16 cellular contexts compared by ENCODE assay signal in the genomic region with DNA sequence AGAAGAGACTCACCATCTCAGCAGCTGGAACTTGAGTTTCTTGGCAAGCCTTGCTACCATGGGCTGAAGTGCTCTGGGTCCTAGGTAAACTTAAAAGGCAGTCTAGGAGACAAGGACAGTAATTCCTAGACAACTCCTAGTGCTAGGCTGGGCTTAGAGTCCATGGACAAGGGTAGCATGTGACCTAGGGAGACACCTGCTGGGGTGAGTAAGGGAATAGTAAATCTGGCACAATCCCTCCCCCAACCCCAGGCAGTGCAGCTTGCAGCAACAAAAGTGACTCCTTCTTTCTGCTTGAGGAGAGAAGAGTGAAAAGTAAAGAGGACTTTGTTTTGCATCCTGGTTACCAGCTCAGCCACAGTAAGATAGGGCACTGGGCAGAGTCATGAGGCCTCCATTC.
A peak's percentile ranks its signal among the peaks of the same experiment; 100 is the strongest.
DNase-seq lines count a peak whose midpoint lies in the region; ATAC-seq and TF ChIP-seq lines count a peak whose summit lies in the region.
"Had no signal": no experiment of that assay in that cellular context is flagged by ENCODE, and none has a peak within 500 bp of the region (broad histone marks: within the 10 kb centered on the region; RNA-seq: fewer than 3 reads in every experiment).

No MANE protein-coding gene starts in this region.

- TF ChIP-seq CTCF in HCT116 (IDR thresholded peaks at IDR 0.05 in 2 of 3, conservative IDR thresholded peaks at IDR 0.05 in 1 of 3; ENCODE audit: borderline replicate concordance in 1 of 3, insufficient read depth in 1 of 3, low read depth in 2 of 3, low read length in 2 of 3) = no peak
- TF ChIP-seq CTCF in mucosa of descending colon (IDR thresholded peaks at IDR 0.05) = no peak
- TF ChIP-seq CTCF in PC-9 (conservative IDR thresholded peaks at IDR 0.05) = no peak
- TF ChIP-seq CTCF in GM10248 (IDR thresholded peaks at IDR 0.05; ENCODE audit: control extremely low read depth, extremely low read depth, low read depth, missing control alignments) = no peak

- CTCF ChIA-PET in HCT116 (lab: Charles Lee) (no interaction called here), PC-9 (lab: Charles Lee) (interaction anchor here (0.6 kb wide), 1 partner anchor 318 kb away, joined by 9 read pairs; no protein-coding TSS in a partner anchor), GM10248 (lab: Yijun Ruan, JAX) (no interaction called here)

- H4K20me1 ChIP-seq in HCT116 (ENCODE audit: insufficient read depth) = no peaks in the 10 kb centered on the region
- no peaks in the 10 kb centered on the region for H4K20me1 ChIP-seq in PC-9 (ENCODE audit: insufficient read depth)
- H4K20me1 ChIP-seq: BLaER1 had no signal

- H3K9me3 ChIP-seq in HCT116 (ENCODE audit: control insufficient read depth in 1 of 2, insufficient read depth in 1 of 2, low read depth in 1 of 2, low read length in 2 of 2) (no peaks in the 10 kb centered on the region), mucosa of descending colon (no peaks in the 10 kb centered on the region), PC-9 (ENCODE audit: insufficient read depth, low read depth) (0 out of 2 replicates have a peak, but pooled peaks cover 2% of the 10 kb centered on the region)
- H3K9me3 ChIP-seq: BLaER1, Caco-2 had no signal

- no peak for TF ChIP-seq RAD21 in HCT116 (IDR thresholded peaks at IDR 0.05; ENCODE audit: low read depth)

- H3K79me2 ChIP-seq in HCT116 (ENCODE audit: insufficient read depth, low read length) (no peaks in the 10 kb centered on the region), PC-9 (ENCODE audit: low read depth) (no peaks in the 10 kb centered on the region)

- H3K9ac ChIP-seq in HCT116 (ENCODE audit: low read length) = no peak overlapping the region
- H3K9ac ChIP-seq: BLaER1 had no signal

- no TSS peak for BruUV-seq in HCT116 (replicated peaks; lab: Mats Ljungman, UMichigan)
- no TSS peak for BruUV-seq in PC-9 (replicated peaks; lab: Mats Ljungman, UMichigan)

- H3K9me2 ChIP-seq in HCT116 (ENCODE audit: insufficient read depth) = no peaks in the 10 kb centered on the region
- no peaks in the 10 kb centered on the region for H3K9me2 ChIP-seq in PC-9 (ENCODE audit: insufficient read depth)

- H3K4me2 ChIP-seq in HCT116 (ENCODE audit: low read length) (no peak overlapping the region), PC-9 (no peak overlapping the region)
- H3K4me2 ChIP-seq: BLaER1 had no signal

- H3K36me3 ChIP-seq in HCT116 (ENCODE audit: control insufficient read depth in 1 of 2, insufficient read depth in 2 of 2, low read length in 2 of 2) (no peaks in the 10 kb centered on the region), mucosa of descending colon (ENCODE audit: low read depth) (no peaks in the 10 kb centered on the region), PC-9 (ENCODE audit: low read depth) (no peaks in the 10 kb centered on the region)
- H3K36me3 ChIP-seq: BLaER1 had no signal

- ATAC-seq in HCT116 (0 out of 2 replicates have a peak, but pooled peaks have one; percentile 53), mucosa of descending colon (peak; percentile 19)

- intact Hi-C loops in HCT116 (cut with micrococcal nuclease) = no loop called here
- intact Hi-C loops in mucosa of descending colon (cut with DNase I, micrococcal nuclease) = no loop called here
- intact Hi-C loops in PC-9 (cut with micrococcal nuclease; ENCODE audit: unreplicated experiment) = no loop called here

- H3K27ac ChIP-seq in HCT116 (ENCODE audit: low read depth, low read length) (no peak overlapping the region), PC-9 (no peak overlapping the region)
- H3K27ac ChIP-seq: 22Rv1, BLaER1 had no signal

- DNase-seq in DMS 273 (lab: John Stamatoyannopoulos, UW; ENCODE audit: unreplicated experiment) = peak; percentile 18
- DNase-seq in DMS 273 treated with DMSO at 0.1 percent for 48 hours (lab: John Stamatoyannopoulos, UW) = no peak
- DNase-seq in HCT116 (ENCODE audit: low read depth, low spot score) = no peak
- peak; percentile 24 for DNase-seq in dermis blood vessel endothelial cell
- DNase-seq in mucosa of descending colon = no peak
- no peak for DNase-seq in kidney glomerular epithelial cell (lab: John Stamatoyannopoulos, UW)
- DNase-seq in PC-9 = no peak
- no peak for DNase-seq in GM10248 (ENCODE audit: extremely low spot score)
- DNase-seq: AML-193; Caco-2; CD8-positive, alpha-beta memory T cell; DMS79 treated with DMSO at 0.1 percent for 48 hours; EL; GDM1 had no signal

- H2AFZ ChIP-seq in HCT116 (ENCODE audit: low read depth, low read length, poor library complexity, severe bottlenecking) = no peak overlapping the region
- no peak overlapping the region for H2AFZ ChIP-seq in PC-9

- no peaks in the 10 kb centered on the region for H3K4me1 ChIP-seq in HCT116 (ENCODE audit: control insufficient read depth in 1 of 2, insufficient read depth in 2 of 2, low read length in 2 of 2)
- no peaks in the 10 kb centered on the region for H3K4me1 ChIP-seq in mucosa of descending colon (ENCODE audit: low read depth)
- H3K4me1 ChIP-seq in PC-9 (replicated peaks; ENCODE audit: insufficient read depth) = no peaks in the 10 kb centered on the region
- H3K4me1 ChIP-seq: BLaER1, Caco-2 had no signal

- H3K27me3 ChIP-seq in HCT116 (ENCODE audit: insufficient read depth, low read length) = no peaks in the 10 kb centered on the region
- no peaks in the 10 kb centered on the region for H3K27me3 ChIP-seq in PC-9 (ENCODE audit: insufficient read depth, low read depth)
- H3K27me3 ChIP-seq: BLaER1 had no signal

- no peak overlapping the region for H3K4me3 ChIP-seq in HCT116 (replicated peaks in 1 of 2; ENCODE audit: low read depth in 1 of 2, low read length in 2 of 2)
- H3K4me3 ChIP-seq in mucosa of descending colon = no peak overlapping the region
- H3K4me3 ChIP-seq in PC-9 = no peak overlapping the region
- H3K4me3 ChIP-seq: BLaER1 had no signal

- RAD21 ChIA-PET in HCT116 (lab: Charles Lee; ENCODE audit: low non-redundant PET in 1 of 2, low total read pairs in 2 of 2, uncharacterized antibody in 2 of 2, unreplicated experiment in 2 of 2) = no interaction called here

- POLR2A ChIA-PET in HCT116 (lab: Charles Lee) (interaction anchor here (0.7 kb wide), 1 partner anchor 14 kb away, joined by 3 read pairs; no protein-coding TSS in a partner anchor), PC-9 (lab: Charles Lee; ENCODE audit: unreplicated experiment) (no interaction called here), GM10248 (lab: Yijun Ruan, JAX) (no interaction called here)

- no peaks in the 10 kb centered on the region for H3F3A ChIP-seq in PC-9 (ENCODE audit: insufficient read depth, low read depth)

- TF ChIP-seq POLR2A in HCT116 (IDR thresholded peaks at IDR 0.05; ENCODE audit: borderline replicate concordance, extremely low read depth, insufficient read depth, insufficient read length) = no peak

TF ChIP-seq in HCT116, 20 proteins besides CTCF, POLR2A, EP300 and RAD21 (continues in another document):
- TF ChIP-seq, protein P1, sequence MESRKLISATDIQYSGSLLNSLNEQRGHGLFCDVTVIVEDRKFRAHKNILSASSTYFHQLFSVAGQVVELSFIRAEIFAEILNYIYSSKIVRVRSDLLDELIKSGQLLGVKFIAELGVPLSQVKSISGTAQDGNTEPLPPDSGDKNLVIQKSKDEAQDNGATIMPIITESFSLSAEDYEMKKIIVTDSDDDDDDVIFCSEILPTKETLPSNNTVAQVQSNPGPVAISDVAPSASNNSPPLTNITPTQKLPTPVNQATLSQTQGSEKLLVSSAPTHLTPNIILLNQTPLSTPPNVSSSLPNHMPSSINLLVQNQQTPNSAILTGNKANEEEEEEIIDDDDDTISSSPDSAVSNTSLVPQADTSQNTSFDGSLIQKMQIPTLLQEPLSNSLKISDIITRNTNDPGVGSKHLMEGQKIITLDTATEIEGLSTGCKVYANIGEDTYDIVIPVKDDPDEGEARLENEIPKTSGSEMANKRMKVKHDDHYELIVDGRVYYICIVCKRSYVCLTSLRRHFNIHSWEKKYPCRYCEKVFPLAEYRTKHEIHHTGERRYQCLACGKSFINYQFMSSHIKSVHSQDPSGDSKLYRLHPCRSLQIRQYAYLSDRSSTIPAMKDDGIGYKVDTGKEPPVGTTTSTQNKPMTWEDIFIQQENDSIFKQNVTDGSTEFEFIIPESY (IDR thresholded peaks at IDR 0.05; ENCODE audit: extremely low read depth, insufficient replicate concordance, low read length) = no peak
- TF ChIP-seq TCF7L2 (IDR thresholded peaks at IDR 0.05; ENCODE audit: borderline replicate concordance, extremely low read depth, insufficient read depth, insufficient read length) (no peak), ZNF274 (IDR thresholded peaks at IDR 0.05; ENCODE audit: low read depth, low read length) (no peak), JUND (IDR thresholded peaks at IDR 0.05) (no peak), ZFX (IDR thresholded peaks at IDR 0.05) (no peak), SRF (IDR thresholded peaks at IDR 0.05; ENCODE audit: low read depth) (no peak), SIN3A (IDR thresholded peaks at IDR 0.05; ENCODE audit: low read depth) (no peak), EGR1 (IDR thresholded peaks at IDR 0.05; ENCODE audit: low read depth) (no peak), SP1 (IDR thresholded peaks at IDR 0.05; ENCODE audit: low read depth) (no peak)
- TF ChIP-seq, protein P2, sequence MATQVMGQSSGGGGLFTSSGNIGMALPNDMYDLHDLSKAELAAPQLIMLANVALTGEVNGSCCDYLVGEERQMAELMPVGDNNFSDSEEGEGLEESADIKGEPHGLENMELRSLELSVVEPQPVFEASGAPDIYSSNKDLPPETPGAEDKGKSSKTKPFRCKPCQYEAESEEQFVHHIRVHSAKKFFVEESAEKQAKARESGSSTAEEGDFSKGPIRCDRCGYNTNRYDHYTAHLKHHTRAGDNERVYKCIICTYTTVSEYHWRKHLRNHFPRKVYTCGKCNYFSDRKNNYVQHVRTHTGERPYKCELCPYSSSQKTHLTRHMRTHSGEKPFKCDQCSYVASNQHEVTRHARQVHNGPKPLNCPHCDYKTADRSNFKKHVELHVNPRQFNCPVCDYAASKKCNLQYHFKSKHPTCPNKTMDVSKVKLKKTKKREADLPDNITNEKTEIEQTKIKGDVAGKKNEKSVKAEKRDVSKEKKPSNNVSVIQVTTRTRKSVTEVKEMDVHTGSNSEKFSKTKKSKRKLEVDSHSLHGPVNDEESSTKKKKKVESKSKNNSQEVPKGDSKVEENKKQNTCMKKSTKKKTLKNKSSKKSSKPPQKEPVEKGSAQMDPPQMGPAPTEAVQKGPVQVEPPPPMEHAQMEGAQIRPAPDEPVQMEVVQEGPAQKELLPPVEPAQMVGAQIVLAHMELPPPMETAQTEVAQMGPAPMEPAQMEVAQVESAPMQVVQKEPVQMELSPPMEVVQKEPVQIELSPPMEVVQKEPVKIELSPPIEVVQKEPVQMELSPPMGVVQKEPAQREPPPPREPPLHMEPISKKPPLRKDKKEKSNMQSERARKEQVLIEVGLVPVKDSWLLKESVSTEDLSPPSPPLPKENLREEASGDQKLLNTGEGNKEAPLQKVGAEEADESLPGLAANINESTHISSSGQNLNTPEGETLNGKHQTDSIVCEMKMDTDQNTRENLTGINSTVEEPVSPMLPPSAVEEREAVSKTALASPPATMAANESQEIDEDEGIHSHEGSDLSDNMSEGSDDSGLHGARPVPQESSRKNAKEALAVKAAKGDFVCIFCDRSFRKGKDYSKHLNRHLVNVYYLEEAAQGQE (IDR thresholded peaks at IDR 0.05; ENCODE audit: low read depth) = no peak

Comparison
In these comparisons a context has a peak if more than half of its experiments do, and no peak if none do; other contexts are left out.
1. DNase-seq: peak in DMS 273 (single experiment) and dermis blood vessel endothelial cell (single experiment); none in DMS 273 treated with DMSO at 0.1 percent for 48 hours (single experiment), HCT116 (single experiment), mucosa of descending colon (0 of 3), kidney glomerular epithelial cell (single experiment), PC-9 (0 of 2) and GM10248 (single experiment).